In genomic region chr1:32180186-32181060, GRCh38 we compare ENCODE assay signal across 8 cellular contexts. TPM values are rescaled to one million over a fixed set of nuclear protein-coding genes. Genes with fewer than 3 reads are reported as not detected.
DNase-seq lines count a peak whose midpoint lies in the region; ATAC-seq and TF ChIP-seq lines count a peak whose summit lies in the region.

No MANE protein-coding gene starts in this region.

- TSS peak; percentile 7 for BruUV-seq in IMR-90 (replicated peaks; lab: Mats Ljungman, UMichigan)

- H3K27ac Mint-ChIP-seq in activated CD4-positive, alpha-beta T cell treated with anti-CD3 and anti-CD28 coated beads, Interleukin-2, amount 10 ng/mL, durations not matched to agents 7 days and 5 days, result peak overlapping the region; percentile 84
- H3K27ac Mint-ChIP-seq in endodermal cell, result peak overlapping the region; percentile 96

- peaks cover 13 to 51% of the 10 kb centered on the region in 2 experiments; a peak in 3 of 4 replicates for H3K79me1 ChIP-seq in IMR-90 (ENCODE audit: low read depth in 1 of 2, low read length in 2 of 2)
- H3K79me1 ChIP-seq in mesenchymal stem cell (replicated peaks; ENCODE audit: low read length, poor library complexity, severe bottlenecking), result peaks cover 5% of the 10 kb centered on the region

- dilution Hi-C loops in IMR-90 (cut with HindIII; ENCODE audit: low sequenced_read_pairs, unreplicated experiment), result no loop called here

- no peaks in the 10 kb centered on the region for H3K27me3 Mint-ChIP-seq in activated CD4-positive, alpha-beta T cell treated with anti-CD3 and anti-CD28 coated beads, Interleukin-2, amount 10 ng/mL, durations not matched to agents 7 days and 5 days
- no peaks in the 10 kb centered on the region for H3K27me3 Mint-ChIP-seq in endodermal cell (ENCODE audit: insufficient read depth)

- H3K4me2 ChIP-seq in IMR-90 (ENCODE audit: low read depth, low read length) (peak overlapping the region; percentile 90), mesenchymal stem cell (ENCODE audit: low read length, poor library complexity, severe bottlenecking) (peak overlapping the region; percentile 89)

- H4K91ac ChIP-seq in IMR-90 (ENCODE audit: insufficient read depth, low read depth, low read length) (peak overlapping the region; percentile 95), mesenchymal stem cell (ENCODE audit: low read length) (peak overlapping the region; percentile 67)

- H3K36me3 ChIP-seq in IMR-90 (ENCODE audit: control insufficient read depth, insufficient read depth, low read length) (peaks cover 28% of the 10 kb centered on the region), endodermal cell (ENCODE audit: control insufficient read depth, insufficient read depth, low read length) (peaks cover 47% of the 10 kb centered on the region), mesenchymal stem cell (ENCODE audit: control insufficient read depth in 1 of 2, insufficient read depth in 2 of 2, low read depth in 1 of 2, low read length in 2 of 2) (peaks cover 27 to 47% of the 10 kb centered on the region in 2 experiments), suprapubic skin (peaks cover 15% of the 10 kb centered on the region)

- TF ChIP-seq CTCF in GM12864 (IDR thresholded peaks at IDR 0.05; ENCODE audit: low read depth, low read length, missing control alignments) (no peak), IMR-90 (conservative IDR thresholded peaks at IDR 0.05; ENCODE audit: low read depth, low read length) (no peak), endodermal cell (conservative IDR thresholded peaks at IDR 0.05) (no peak), suprapubic skin (IDR thresholded peaks at IDR 0.05) (no peak)

- no peak; the same call in 1 of the 2 replicates for TF ChIP-seq RAD21 in IMR-90 (IDR thresholded peaks at IDR 0.05; ENCODE audit: low read length)

- H3K4me1 ChIP-seq in IMR-90 (ENCODE audit: control insufficient read depth, insufficient read depth, low read length), result peaks cover 22% of the 10 kb centered on the region
- H3K4me1 ChIP-seq in endodermal cell (ENCODE audit: control insufficient read depth, insufficient read depth, low read length), result no peaks in the 10 kb centered on the region
- H3K4me1 ChIP-seq in mesenchymal stem cell (ENCODE audit: control insufficient read depth, insufficient read depth, low read depth, low read length), result peaks cover 16% of the 10 kb centered on the region
- H3K4me1 ChIP-seq in suprapubic skin, result peaks cover 58% of the 10 kb centered on the region

- H3K9me3 Mint-ChIP-seq in activated CD4-positive, alpha-beta T cell treated with anti-CD3 and anti-CD28 coated beads, Interleukin-2, amount 10 ng/mL, durations not matched to agents 7 days and 5 days, result no peaks in the 10 kb centered on the region
- no peaks in the 10 kb centered on the region for H3K9me3 Mint-ChIP-seq in endodermal cell

- H3K18ac ChIP-seq in IMR-90 (ENCODE audit: low read depth, low read length) (peak overlapping the region; percentile 79), mesenchymal stem cell (ENCODE audit: low read depth in 1 of 2, low read length in 2 of 2) (peak overlapping the region; percentile 58 to 67)

- intact Hi-C loops in IMR-90 (cut with micrococcal nuclease), result loop anchor here (2.0 kb wide), 2 partner anchors 72 to 108 kb away; partner anchors contain the start of genes KPNA6 and TMEM39B

- H3K27ac ChIP-seq in IMR-90 (ENCODE audit: insufficient read depth, low read length) (peak overlapping the region; percentile 90), endodermal cell (ENCODE audit: low read depth, low read length) (peak overlapping the region; percentile 93), mesenchymal stem cell (ENCODE audit: low read length, poor library complexity, severe bottlenecking) (peak overlapping the region; percentile 98), suprapubic skin (peak overlapping the region; percentile 91)

- peak overlapping the region; percentile 81 for H2AK5ac ChIP-seq in IMR-90 (ENCODE audit: low read depth, low read length)
- H2AK5ac ChIP-seq in mesenchymal stem cell (ENCODE audit: low read length, severe bottlenecking), result peak overlapping the region; percentile 52

- no peaks in the 10 kb centered on the region for H3K27me3 ChIP-seq in IMR-90 (ENCODE audit: control insufficient read depth, insufficient read depth, low read length)
- no peaks in the 10 kb centered on the region for H3K27me3 ChIP-seq in endodermal cell (ENCODE audit: control insufficient read depth, insufficient read depth, low read length, poor library complexity, severe bottlenecking)
- no peaks in the 10 kb centered on the region for H3K27me3 ChIP-seq in mesenchymal stem cell (ENCODE audit: control insufficient read depth in 1 of 2, insufficient read depth in 1 of 2, low read length in 2 of 2)
- no peaks in the 10 kb centered on the region for H3K27me3 ChIP-seq in suprapubic skin

- H3K14ac ChIP-seq in IMR-90 (replicated peaks; ENCODE audit: low read depth, low read length), result peak overlapping the region; percentile 96
- H3K14ac ChIP-seq in mesenchymal stem cell (ENCODE audit: low read length in 2 of 2), result peak overlapping the region in 1 of 2 experiments; percentile 82

- CTCF ChIA-PET in IMR-90 (lab: Yijun Ruan, JAX), result no interaction called here
- CTCF ChIA-PET in activated CD4-positive, alpha-beta T cell treated with anti-CD3 and anti-CD28 coated beads, Interleukin-2, amount 10 ng/mL, durations not matched to agents 7 days and 5 days (lab: Charles Lee), result interaction anchor here (0.5 to 1.9 kb wide), 12 partner anchors 12 to 289 kb away, joined by 3 to 9 read pairs (median 3); partner anchors contain the start of gene CCDC28B

- peak overlapping the region; percentile 97 for H3K9ac ChIP-seq in IMR-90 (ENCODE audit: low read depth, low read length)
- peak overlapping the region; percentile 84 for H3K9ac ChIP-seq in endodermal cell (ENCODE audit: extremely low read depth, low read length, poor library complexity, severe bottlenecking)
- peak overlapping the region; percentile 100 for H3K9ac ChIP-seq in mesenchymal stem cell (ENCODE audit: low read length)

- DNase-seq in GM12864 (ENCODE audit: low read depth), result no peak
- DNase-seq in IMR-90, result peak; percentile 59
- peak; percentile 26 for DNase-seq in activated CD4-positive, alpha-beta T cell treated with anti-CD3 and anti-CD28 coated beads, Interleukin-2, amount 10 ng/mL, durations not matched to agents 7 days and 5 days
- DNase-seq in endodermal cell, result peak; percentile 81
- peak; percentile 67 for DNase-seq in mesenchymal stem cell
- peak; percentile 81 to 86 for DNase-seq in suprapubic skin (ENCODE audit: low spot score in 2 of 2)

- peaks cover 22% of the 10 kb centered on the region for H4K20me1 ChIP-seq in IMR-90 (ENCODE audit: insufficient read depth, low read length)

- POLR2A ChIA-PET in IMR-90 (lab: Charles Lee; ENCODE audit: unreplicated experiment), result interaction anchor here (0.5 to 0.7 kb wide), 3 partner anchors 11 to 66 kb away, joined by 3 to 30 read pairs (median 3); no protein-coding TSS in a partner anchor
- POLR2A ChIA-PET in activated CD4-positive, alpha-beta T cell treated with anti-CD3 and anti-CD28 coated beads, Interleukin-2, amount 10 ng/mL, durations not matched to agents 7 days and 5 days (lab: Charles Lee), result no interaction called here

- in situ Hi-C loops in IMR-90 (cut with MboI; ENCODE audit: low sequenced_read_pairs), result no loop called here

- H3K4me1 Mint-ChIP-seq in activated CD4-positive, alpha-beta T cell treated with anti-CD3 and anti-CD28 coated beads, Interleukin-2, amount 10 ng/mL, durations not matched to agents 7 days and 5 days, result peaks cover 53% of the 10 kb centered on the region
- H3K4me1 Mint-ChIP-seq in endodermal cell, result peaks cover 29% of the 10 kb centered on the region

- H3K4me3 ChIP-seq in GM12864 (ENCODE audit: low read depth, low read length), result peak overlapping the region; percentile 84
- peak overlapping the region; percentile 49 for H3K4me3 ChIP-seq in IMR-90 (ENCODE audit: insufficient read depth, low read depth, low read length)
- peak overlapping the region; percentile 94 for H3K4me3 ChIP-seq in endodermal cell (ENCODE audit: low read length)
- peak overlapping the region; percentile 67 to 96 for H3K4me3 ChIP-seq in mesenchymal stem cell (ENCODE audit: insufficient read depth in 1 of 2, low read depth in 1 of 2, low read length in 2 of 2)
- H3K4me3 ChIP-seq in suprapubic skin, result peak overlapping the region; percentile 77

- no peak for TF ChIP-seq EP300 in suprapubic skin (IDR thresholded peaks at IDR 0.05)

- H3K23ac ChIP-seq in IMR-90 (ENCODE audit: low read depth, low read length) (peak overlapping the region; percentile 93), mesenchymal stem cell (ENCODE audit: low read length in 2 of 2) (peak overlapping the region; percentile 42 to 88)

- no peak overlapping the region; the same call in 1 of the 2 replicates for H2BK20ac ChIP-seq in IMR-90 (ENCODE audit: low read depth, low read length)

- TF ChIP-seq POLR2A in IMR-90 (IDR thresholded peaks at IDR 0.05; ENCODE audit: low read depth, low read length) (no peak; the same call in 1 of the 2 replicates), suprapubic skin (IDR thresholded peaks at IDR 0.05) (no peak)

- H2BK15ac ChIP-seq in IMR-90 (ENCODE audit: low read depth, low read length) (peak overlapping the region; percentile 63; the same call in 1 of the 3 replicates), mesenchymal stem cell (ENCODE audit: low read depth, poor library complexity, severe bottlenecking) (peak overlapping the region; percentile 87)

- H3K36me3 Mint-ChIP-seq in activated CD4-positive, alpha-beta T cell treated with anti-CD3 and anti-CD28 coated beads, Interleukin-2, amount 10 ng/mL, durations not matched to agents 7 days and 5 days (ENCODE audit: low read depth), result peaks cover 49% of the 10 kb centered on the region
- peaks cover 39% of the 10 kb centered on the region for H3K36me3 Mint-ChIP-seq in endodermal cell (ENCODE audit: low read depth)

- peak overlapping the region; percentile 98 for H2AK9ac ChIP-seq in IMR-90 (replicated peaks; ENCODE audit: low read depth, low read length, poor library complexity)

- H3K4me3 Mint-ChIP-seq in activated CD4-positive, alpha-beta T cell treated with anti-CD3 and anti-CD28 coated beads, Interleukin-2, amount 10 ng/mL, durations not matched to agents 7 days and 5 days, result peak overlapping the region; percentile 92
- H3K4me3 Mint-ChIP-seq in endodermal cell, result peak overlapping the region; percentile 83

- peak overlapping the region; percentile 98 for H2AFZ ChIP-seq in IMR-90 (replicated peaks; ENCODE audit: low read length, poor library complexity)
- peak overlapping the region; percentile 18 for H2AFZ ChIP-seq in mesenchymal stem cell (ENCODE audit: low read depth, low read length)

- H3K9me3 ChIP-seq in IMR-90 (ENCODE audit: control insufficient read depth, insufficient read depth, low read length) (no peaks in the 10 kb centered on the region), endodermal cell (ENCODE audit: control insufficient read depth, low read length) (no peaks in the 10 kb centered on the region), mesenchymal stem cell (ENCODE audit: control insufficient read depth, low read length) (no peaks in the 10 kb centered on the region), suprapubic skin (no peaks in the 10 kb centered on the region)

- H3K56ac ChIP-seq in IMR-90 (ENCODE audit: extremely low read depth, insufficient read depth, low read length), result peak overlapping the region; percentile 97

- H4K8ac ChIP-seq in IMR-90 (ENCODE audit: low read depth in 2 of 2, low read length in 2 of 2) (peak overlapping the region; percentile 91 to 95), mesenchymal stem cell (ENCODE audit: low read length) (peak overlapping the region; percentile 72)

- peak overlapping the region; percentile 86 for H2BK120ac ChIP-seq in IMR-90 (ENCODE audit: low read depth, low read length)
- H2BK120ac ChIP-seq in mesenchymal stem cell (ENCODE audit: low read depth, low read length), result peak overlapping the region; percentile 95

- H3K9me1 ChIP-seq in IMR-90 (ENCODE audit: insufficient read depth, low read length), result peaks cover 12% of the 10 kb centered on the region; the same call in 1 of the 2 replicates

- WGBS in IMR-90 (ENCODE audit: extremely low coverage in 2 of 2, insufficient read length in 1 of 2), 2 experiments, result 0% methylated on average over 9 of the region's 36 CpGs; no CpG with 5 or more reads in 1 of the 2 experiments
- WGBS in endodermal cell (ENCODE audit: insufficient coverage in 1 of 2, insufficient read length in 1 of 2), 2 experiments, result 16 to 25% methylated on average over 20 to 36 of the region's 36 CpGs
- 14% methylated on average over 28 of the region's 36 CpGs for WGBS in mesenchymal stem cell
- WGBS in suprapubic skin, result 5% methylated on average over 36 of the region's 36 CpGs

- peak; percentile 31 for ATAC-seq in IMR-90 (ENCODE audit: low read depth)
- ATAC-seq in GM19397 (IDR thresholded peaks at IDR 0.05; ENCODE audit: unreplicated experiment), result no peak
- ATAC-seq in GM21526 (IDR thresholded peaks at IDR 0.05; ENCODE audit: low FRiP score, unreplicated experiment), result no peak

- H2BK12ac ChIP-seq in mesenchymal stem cell (ENCODE audit: low read length in 2 of 2), result peak overlapping the region in 1 of 2 experiments; percentile 66

- H2BK5ac ChIP-seq in IMR-90 (ENCODE audit: low read depth, low read length, poor library complexity, severe bottlenecking) (peak overlapping the region; percentile 90), mesenchymal stem cell (ENCODE audit: low read depth, low read length, poor library complexity, severe bottlenecking) (peak overlapping the region; percentile 98)

- H3K4ac ChIP-seq in IMR-90 (ENCODE audit: low read depth, low read length), result peak overlapping the region; percentile 92
- H3K4ac ChIP-seq in mesenchymal stem cell (ENCODE audit: low read depth in 1 of 2, low read length in 2 of 2), result peak overlapping the region; percentile 66 to 93

- peak overlapping the region; percentile 72 for H4K5ac ChIP-seq in IMR-90 (ENCODE audit: low read depth, low read length)

RNA-seq across cellular contexts. Expression of gene TXLNA, which starts 0.9 kb away (rescaled TPM):
- total RNA-seq in IMR-90 (2012; rRNA removed) (102 and 104 TPM in 2 replicates), endodermal cell (10 to 100 TPM; 38.3 to 39.4 TPM), suprapubic skin (10 to 100 TPM; 50.0 to 72.0 (median 56.3) TPM)
- polyA plus RNA-seq in IMR-90 (2012; rRNA removed), result 37.9 and 47.6 TPM in 2 replicates
- polyA plus RNA-seq in IMR-90 (2012; cell fraction: cytosol; rRNA removed), result 18.1 and 26.5 TPM in 2 replicates
- polyA plus RNA-seq in IMR-90 (2012; cell fraction: nucleus; rRNA removed; ENCODE audit: low replicate concordance), result 43.2 and 71.4 TPM in 2 replicates
- 10 to 100 TPM; 64.1 to 65.8 TPM for total RNA-seq in activated CD4-positive, alpha-beta T cell treated with anti-CD3 and anti-CD28 coated beads, Interleukin-2, amount 10 ng/mL, durations not matched to agents 7 days and 5 days
- polyA plus RNA-seq in endodermal cell (2013, experiment 1 of 2), result 39.7 TPM
- 37.8 TPM for polyA plus RNA-seq in endodermal cell (2013, experiment 2 of 2)
- polyA plus RNA-seq in mesenchymal stem cell (2013, experiment 1 of 2), result 37.9 TPM
- polyA plus RNA-seq in mesenchymal stem cell (2013, experiment 2 of 2), result 37.1 TPM

RNA-seq across cellular contexts. Expression of gene CCDC28B, which starts 20.0 kb away (rescaled TPM):
- total RNA-seq in IMR-90 (2012; rRNA removed) (17.2 and 18.6 TPM in 2 replicates), endodermal cell (10 to 100 TPM in 1 of 2 donors, 1 to 10 TPM in 1; 9.2 to 11.1 TPM), suprapubic skin (1 to 10 TPM in 3 of 4 donors, under 1 TPM in 1; 0.72 to 3.5 (median 2.0) TPM)
- 18.4 and 20.1 TPM in 2 replicates for polyA plus RNA-seq in IMR-90 (2012; rRNA removed)
- 26.0 and 27.7 TPM in 2 replicates for polyA plus RNA-seq in IMR-90 (2012; cell fraction: cytosol; rRNA removed)
- 11.1 and 12.4 TPM in 2 replicates for polyA plus RNA-seq in IMR-90 (2012; cell fraction: nucleus; rRNA removed; ENCODE audit: low replicate concordance)
- 10 to 100 TPM; 33.4 to 36.6 TPM for total RNA-seq in activated CD4-positive, alpha-beta T cell treated with anti-CD3 and anti-CD28 coated beads, Interleukin-2, amount 10 ng/mL, durations not matched to agents 7 days and 5 days
- polyA plus RNA-seq in endodermal cell (2013, experiment 1 of 2), result 26.3 TPM
- 22.7 TPM for polyA plus RNA-seq in endodermal cell (2013, experiment 2 of 2)
- polyA plus RNA-seq in mesenchymal stem cell (2013, experiment 1 of 2), result 30.4 TPM
- polyA plus RNA-seq in mesenchymal stem cell (2013, experiment 2 of 2), result 29.0 TPM

RNA-seq across cellular contexts. Expression of gene IQCC, which starts 25.0 kb away (rescaled TPM):
- 1.9 and 2.2 TPM in 2 replicates for total RNA-seq in IMR-90 (2012; rRNA removed)
- polyA plus RNA-seq in IMR-90 (2012; rRNA removed), result 1.3 and 1.6 TPM in 2 replicates
- polyA plus RNA-seq in IMR-90 (2012; cell fraction: cytosol; rRNA removed), result 0.53 and 0.54 TPM in 2 replicates
- polyA plus RNA-seq in IMR-90 (2012; cell fraction: nucleus; rRNA removed; ENCODE audit: low replicate concordance), result 1.2 and 1.6 TPM in 2 replicates
- total RNA-seq in activated CD4-positive, alpha-beta T cell treated with anti-CD3 and anti-CD28 coated beads, Interleukin-2, amount 10 ng/mL, durations not matched to agents 7 days and 5 days, result 1 to 10 TPM; 4.8 to 5.0 TPM
- 1 to 10 TPM; 4.7 to 6.3 TPM for total RNA-seq in endodermal cell
- polyA plus RNA-seq in endodermal cell (2013, experiment 1 of 2), result 6.5 TPM
- polyA plus RNA-seq in endodermal cell (2013, experiment 2 of 2), result 6.7 TPM
- polyA plus RNA-seq in mesenchymal stem cell (2013, experiment 1 of 2), result 1.2 TPM
- polyA plus RNA-seq in mesenchymal stem cell (2013, experiment 2 of 2), result 1.1 TPM
- 1 to 10 TPM; 1.7 to 4.4 (median 3.7) TPM for total RNA-seq in suprapubic skin

RNA-seq across cellular contexts. Expression of gene DCDC2B, which starts 28.5 kb away (rescaled TPM):
- not detected in 2 replicates for total RNA-seq in IMR-90 (2012; rRNA removed)
- not detected in 2 replicates for polyA plus RNA-seq in IMR-90 (2012; rRNA removed)
- polyA plus RNA-seq in IMR-90 (2012; cell fraction: cytosol; rRNA removed), result not detected in 2 replicates
- 0.04 TPM in 1 of 2 replicates, not detected in the other for polyA plus RNA-seq in IMR-90 (2012; cell fraction: nucleus; rRNA removed; ENCODE audit: low replicate concordance)
- under 1 TPM; 0.10 TPM for total RNA-seq in activated CD4-positive, alpha-beta T cell treated with anti-CD3 and anti-CD28 coated beads, Interleukin-2, amount 10 ng/mL, durations not matched to agents 7 days and 5 days
- total RNA-seq in endodermal cell, result not detected
- polyA plus RNA-seq in endodermal cell (2013, experiment 1 of 2), result not detected
- not detected for polyA plus RNA-seq in endodermal cell (2013, experiment 2 of 2)
- polyA plus RNA-seq in mesenchymal stem cell (2013, experiment 1 of 2), result not detected
- not detected for polyA plus RNA-seq in mesenchymal stem cell (2013, experiment 2 of 2)
- total RNA-seq in suprapubic skin, result not detected

RNA-seq across cellular contexts. Expression of gene TMEM234, which starts 41.7 kb away (rescaled TPM):
- total RNA-seq in IMR-90 (2012; rRNA removed) (10.0 and 10.8 TPM in 2 replicates), endodermal cell (10 to 100 TPM; 35.1 to 35.5 TPM), suprapubic skin (10 to 100 TPM in 2 of 4 donors, 1 to 10 TPM in 2; 7.7 to 18.7 (median 12.6) TPM)
- polyA plus RNA-seq in IMR-90 (2012; rRNA removed), result 22.7 and 23.4 TPM in 2 replicates
- polyA plus RNA-seq in IMR-90 (2012; cell fraction: cytosol; rRNA removed), result 16.5 and 16.6 TPM in 2 replicates
- 62.6 and 77.9 TPM in 2 replicates for polyA plus RNA-seq in IMR-90 (2012; cell fraction: nucleus; rRNA removed; ENCODE audit: low replicate concordance)
- 10 to 100 TPM; 13.2 to 15.0 TPM for total RNA-seq in activated CD4-positive, alpha-beta T cell treated with anti-CD3 and anti-CD28 coated beads, Interleukin-2, amount 10 ng/mL, durations not matched to agents 7 days and 5 days
- 13.6 TPM for polyA plus RNA-seq in endodermal cell (2013, experiment 1 of 2)
- polyA plus RNA-seq in endodermal cell (2013, experiment 2 of 2), result 14.6 TPM
- polyA plus RNA-seq in mesenchymal stem cell (2013, experiment 1 of 2), result 22.6 TPM
- 24.2 TPM for polyA plus RNA-seq in mesenchymal stem cell (2013, experiment 2 of 2)
